In the genomic region with DNA sequence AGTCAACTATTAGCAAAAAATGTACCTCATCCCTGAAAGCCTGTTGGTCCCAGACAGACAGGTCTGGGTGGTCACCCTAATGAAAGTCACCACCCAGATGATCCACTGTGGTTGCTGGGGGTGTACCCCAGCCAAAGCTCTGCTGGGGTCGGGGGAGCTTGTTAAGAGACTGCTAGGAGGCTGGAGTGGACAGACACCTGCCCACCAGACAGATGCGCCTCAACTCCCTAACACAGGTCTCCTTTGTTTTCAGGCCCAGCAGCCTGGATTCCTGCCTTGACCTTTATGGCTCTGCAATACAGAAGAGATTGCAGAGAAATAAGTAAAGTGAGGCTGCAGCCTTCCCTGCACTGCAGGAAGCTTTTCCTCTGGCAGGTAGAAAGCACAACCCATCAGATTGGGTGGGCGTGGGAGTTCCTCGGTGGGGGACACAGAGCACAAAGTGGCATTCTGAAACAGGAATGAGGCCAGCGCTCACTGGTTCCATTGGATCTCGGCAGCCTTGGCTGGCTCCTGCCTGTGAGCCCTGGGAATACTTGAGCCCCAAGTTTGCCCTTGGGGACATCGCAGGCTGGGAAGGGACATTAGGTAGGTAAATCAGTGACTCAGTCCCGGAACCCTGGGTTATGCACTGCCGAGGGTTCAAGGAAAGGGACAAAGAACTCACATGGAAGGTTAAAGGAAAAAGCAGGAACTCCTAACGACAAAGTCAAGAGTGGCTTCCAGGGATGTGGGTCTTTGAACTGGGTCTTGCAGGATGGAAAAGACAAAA, we compare ENCODE assay signal across 1 cellular context.
TF ChIP-seq lines count a peak whose summit lies in the region.

No MANE protein-coding gene starts in this region.

TF ChIP-seq in IMR-90, 13 proteins besides CTCF, POLR2A, EP300 and RAD21:
- TF ChIP-seq CHD1 (IDR thresholded peaks at IDR 0.05; ENCODE audit: low read depth, low read length) (no peak), FOS (IDR thresholded peaks at IDR 0.05; ENCODE audit: low read depth, low read length) (no peak), ELK1 (IDR thresholded peaks at IDR 0.05; ENCODE audit: borderline replicate concordance, low read depth, low read length) (no peak), BHLHE40 (IDR thresholded peaks at IDR 0.05; ENCODE audit: low read depth, low read length) (no peak), MAZ (IDR thresholded peaks at IDR 0.05; ENCODE audit: borderline replicate concordance, low read depth, low read length) (no peak), SMC3 (IDR thresholded peaks at IDR 0.05; ENCODE audit: low read depth, low read length) (no peak), CEBPB (IDR thresholded peaks at IDR 0.05; ENCODE audit: low read depth, low read length) (no peak), RCOR1 (IDR thresholded peaks at IDR 0.05; ENCODE audit: insufficient replicate concordance, low read length) (no peak), MAFK (IDR thresholded peaks at IDR 0.05; ENCODE audit: low read depth, low read length) (no peak), MXI1 (IDR thresholded peaks at IDR 0.05; ENCODE audit: borderline replicate concordance, low read depth, low read length) (no peak), RFX5 (IDR thresholded peaks at IDR 0.05; ENCODE audit: low read depth, low read length) (no peak), NFE2L2 (IDR thresholded peaks at IDR 0.05; ENCODE audit: low read depth, low read length) (no peak)
- TF ChIP-seq, protein P1, sequence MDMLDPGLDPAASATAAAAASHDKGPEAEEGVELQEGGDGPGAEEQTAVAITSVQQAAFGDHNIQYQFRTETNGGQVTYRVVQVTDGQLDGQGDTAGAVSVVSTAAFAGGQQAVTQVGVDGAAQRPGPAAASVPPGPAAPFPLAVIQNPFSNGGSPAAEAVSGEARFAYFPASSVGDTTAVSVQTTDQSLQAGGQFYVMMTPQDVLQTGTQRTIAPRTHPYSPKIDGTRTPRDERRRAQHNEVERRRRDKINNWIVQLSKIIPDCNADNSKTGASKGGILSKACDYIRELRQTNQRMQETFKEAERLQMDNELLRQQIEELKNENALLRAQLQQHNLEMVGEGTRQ (IDR thresholded peaks at IDR 0.05; ENCODE audit: low read depth, low read length): no peak
TF ChIP-seq in IMR-90: peak in this region for 0.
